In the genomic region with DNA sequence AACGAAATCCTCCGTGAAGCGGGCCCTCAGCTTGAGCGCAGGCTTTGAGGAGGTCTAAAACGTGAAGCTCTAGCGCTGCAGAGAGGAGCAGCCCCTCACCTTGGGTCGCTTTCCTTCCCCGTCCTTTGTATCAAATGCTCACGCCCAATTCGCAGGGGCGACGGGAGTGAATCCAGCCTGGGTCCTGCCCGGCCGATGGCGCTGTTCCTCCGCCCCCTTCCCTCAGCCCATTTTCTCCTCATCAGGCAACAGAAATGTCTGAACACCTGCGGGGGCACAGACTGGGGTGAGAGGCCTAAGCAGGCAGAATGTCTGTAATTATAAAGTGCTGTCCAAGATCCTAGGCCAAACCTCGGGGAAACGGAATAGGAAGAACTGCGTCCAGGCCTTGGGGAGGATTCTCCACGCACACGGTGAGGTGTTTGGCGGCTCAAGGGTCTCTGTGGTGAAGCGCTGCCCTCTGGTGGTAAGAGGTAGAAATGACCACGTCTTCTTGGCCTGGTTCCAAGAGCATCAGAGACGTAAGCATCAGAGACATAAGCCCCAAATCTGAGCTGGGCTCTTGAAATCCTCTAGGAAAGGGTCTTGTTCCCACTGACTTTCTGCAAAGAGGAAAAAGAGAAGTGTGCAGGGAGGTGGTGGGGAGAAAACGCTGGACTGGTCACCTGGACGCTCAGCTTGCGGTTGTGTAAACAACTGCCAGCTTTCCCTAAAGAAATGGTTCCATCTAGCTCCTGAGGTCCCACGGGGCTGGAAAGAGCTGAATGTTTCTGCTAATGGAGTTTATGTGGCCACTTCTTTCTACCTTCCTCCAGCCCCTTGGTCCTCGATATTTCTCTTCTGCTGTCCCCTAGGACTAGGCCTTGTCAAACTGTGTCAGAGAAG, we compare ENCODE assay signal across 8 cellular contexts.
DNase-seq lines count a peak whose midpoint lies in the region; ATAC-seq and TF ChIP-seq lines count a peak whose summit lies in the region.

No MANE protein-coding gene starts in this region.

- H3K27ac ChIP-seq in A673 (ENCODE audit: low read depth, low read length, poor library complexity, severe bottlenecking), result no peak overlapping the region

- DNase-seq in A673 (ENCODE audit: low spot score) (peak; percentile 89), NCI-H2227 (lab: John Stamatoyannopoulos, UW; ENCODE audit: unreplicated experiment) (peak; percentile 90), cerebellar cortex (ENCODE audit: low spot score) (peak; percentile 86), kidney tubule cell (ENCODE audit: low spot score) (peak; percentile 75)
- peak; percentile 59 for DNase-seq in stimulated activated CD4-positive, alpha-beta T cell treated with anti-CD3 and anti-CD28 coated beads, Interleukin-4, amount 100 ng/mL, for 1 hour

- BruUV-seq in A673 (replicated peaks; lab: Mats Ljungman, UMichigan), result no TSS peak

- H3K27me3 ChIP-seq in A673 (replicated peaks; ENCODE audit: insufficient read depth, low read depth, low read length, poor library complexity), result peaks cover 3% of the 10 kb centered on the region

- intact Hi-C loops in A673 (cut with micrococcal nuclease; ENCODE audit: unreplicated experiment), result loop anchor here (1.0 to 5.0 kb wide), 2 partner anchors 162 to 211 kb away; no protein-coding TSS in a partner anchor

- no peaks in the 10 kb centered on the region for H3K36me3 ChIP-seq in A673 (ENCODE audit: insufficient read depth, low read length, poor library complexity, severe bottlenecking)

- no peak overlapping the region for H3K4me3 ChIP-seq in A673 (ENCODE audit: low read depth, low read length, poor library complexity, severe bottlenecking)

- no peaks in the 10 kb centered on the region for H3K9me3 ChIP-seq in A673 (ENCODE audit: low read depth, low read length, poor library complexity, severe bottlenecking)

- CTCF ChIA-PET in A673 (lab: Charles Lee), result interaction anchor here (0.7 to 1.3 kb wide), 3 partner anchors 162 to 247 kb away, joined by 3 to 10 read pairs (median 5); no protein-coding TSS in a partner anchor

- H3K4me1 ChIP-seq in A673 (ENCODE audit: insufficient read depth, low read length, poor library complexity, severe bottlenecking), result peaks cover 28% of the 10 kb centered on the region

- POLR2A ChIA-PET in A673 (lab: Charles Lee; ENCODE audit: low non-redundant PET), result no interaction called here

- ATAC-seq in GM18909 (IDR thresholded peaks at IDR 0.05; ENCODE audit: poor library complexity, unreplicated experiment) (peak; percentile 50), HG03354 (IDR thresholded peaks at IDR 0.05; ENCODE audit: poor library complexity, severe bottlenecking, unreplicated experiment) (no peak)
- peak; percentile 65 to 79 for ATAC-seq in activated CD4-positive, CD25-positive, alpha-beta regulatory T cell treated with anti-CD3 and anti-CD28 coated beads, Interleukin-2, amount 50 U/mL, for 24 hours

- peak; percentile 82 for TF ChIP-seq CTCF in A673 (conservative IDR thresholded peaks at IDR 0.05; ENCODE audit: low read depth, low read length)
